In genomic region chr4:43369036-43369594, GRCh38 we compare ENCODE assay signal across 19 cellular contexts.
"Had no signal": no experiment of that assay in that cellular context is flagged by ENCODE, and none has a peak within 500 bp of the region (broad histone marks: within the 10 kb centered on the region; RNA-seq: fewer than 3 reads in every experiment).

No MANE protein-coding gene starts in this region.

- DNase-seq: effector memory CD8-positive, alpha-beta T cell; erythroblast; heart left ventricle; hippocampal formation; kidney glomerular epithelial cell; naive thymus-derived CD4-positive, alpha-beta T cell; nephron progenitor cell; psoas muscle; retina; spleen; stimulated activated CD4-positive, alpha-beta T cell treated with anti-CD3 and anti-CD28 coated beads, Interleukin-15, amount 100 ng/mL, for 24 hours; stimulated activated CD4-positive, alpha-beta T cell treated with anti-CD3 and anti-CD28 coated beads, Interleukin-2, amount 100 ng/mL, for 24 hours; stimulated activated naive CD4-positive, alpha-beta T cell; stomach; substantia nigra; transverse colon had no signal

- H3K27me3 ChIP-seq: heart left ventricle, spleen, stomach, transverse colon had no signal

- H3K4me3 Mint-ChIP-seq: dendritic cell treated with granulocyte-macrophage colony-stimulating factor and Interleukin-4, amounts not matched to agents 40 ng/mL and 50 ng/mL, for 4 days; effector memory CD8-positive, alpha-beta T cell; naive thymus-derived CD4-positive, alpha-beta T cell; nephron progenitor cell had no signal

- H3K36me3 Mint-ChIP-seq: naive thymus-derived CD4-positive, alpha-beta T cell had no signal

- H3K27ac ChIP-seq: heart left ventricle, psoas muscle, spleen, stomach, thoracic aorta, transverse colon had no signal

- H3K4me1 Mint-ChIP-seq: nephron progenitor cell had no signal

- H3K36me3 ChIP-seq: heart left ventricle, spleen, stomach, thoracic aorta, transverse colon had no signal

- H3K4me3 ChIP-seq: heart left ventricle, psoas muscle, spleen, stomach, thoracic aorta, transverse colon had no signal

- H3K4me1 ChIP-seq: heart left ventricle, psoas muscle, spleen, stomach, transverse colon had no signal

- ATAC-seq: effector memory CD8-positive, alpha-beta T cell; heart left ventricle; naive thymus-derived CD4-positive, alpha-beta T cell; psoas muscle; sciatic nerve had no signal

- H3K27ac Mint-ChIP-seq: dendritic cell treated with granulocyte-macrophage colony-stimulating factor and Interleukin-4, amounts not matched to agents 40 ng/mL and 50 ng/mL, for 4 days; effector memory CD8-positive, alpha-beta T cell; naive thymus-derived CD4-positive, alpha-beta T cell; nephron progenitor cell had no signal

- H3K27me3 Mint-ChIP-seq: dendritic cell treated with granulocyte-macrophage colony-stimulating factor and Interleukin-4, amounts not matched to agents 40 ng/mL and 50 ng/mL, for 4 days; effector memory CD8-positive, alpha-beta T cell; naive thymus-derived CD4-positive, alpha-beta T cell had no signal

- H3K9me3 Mint-ChIP-seq: nephron progenitor cell had no signal
